ENCODE assay signal across 29 cellular contexts in genomic region chr5:26012078-26012477, GRCh38.
"Had no signal": no experiment of that assay in that cellular context is flagged by ENCODE, and none has a peak within 500 bp of the region (broad histone marks: within the 10 kb centered on the region; RNA-seq: fewer than 3 reads in every experiment).

No MANE protein-coding gene starts in this region.

- H3K27me3 ChIP-seq: brain microvascular endothelial cell, dorsolateral prefrontal cortex had no signal

- H3K36me3 ChIP-seq: brain microvascular endothelial cell had no signal

- H3K27ac ChIP-seq: brain microvascular endothelial cell, coronary artery, dorsolateral prefrontal cortex had no signal

- DNase-seq: activated CD4-positive, alpha-beta memory T cell treated with anti-CD3 and anti-CD28 coated beads, Interleukin-2, amount 10 ng/mL, durations not matched to agents 7 days and 5 days; activated CD4-positive, alpha-beta T cell treated with anti-CD3 and anti-CD28 coated beads for 4 hours; activated CD4-positive, alpha-beta T cell treated with anti-CD3 and anti-CD28 coated beads, Interleukin-2, amount 10 ng/mL, durations not matched to agents 7 days and 5 days; activated CD4-positive, alpha-beta T cell treated with anti-CD3 and anti-CD28 coated beads, Interleukin-2, amount 50 U/mL, for 4 hours; activated CD4-positive, CD25-positive, alpha-beta regulatory T cell; activated CD4-positive, CD25-positive, alpha-beta regulatory T cell treated with anti-CD3 and anti-CD28 coated beads, Interleukin-2, amount 50 U/mL, for 72 hours; activated CD8-positive, alpha-beta memory T cell treated with anti-CD3 and anti-CD28 coated beads, Interleukin-2, amount 50 U/mL, for 48 hours; activated gamma-delta T cell; activated naive CD4-positive, alpha-beta T cell; activated naive CD4-positive, alpha-beta T cell treated with anti-CD3 and anti-CD28 coated beads, Interleukin-2, amount 10 ng/mL, durations not matched to agents 7 days and 5 days; activated T-cell treated with anti-CD3 and anti-CD28 coated beads for 4 hours; activated T-cell treated with anti-CD3 and anti-CD28 coated beads, Interleukin-2, amount 50 U/mL, for 24 hours; activated T-cell treated with anti-CD3 and anti-CD28 coated beads, Interleukin-2, amount 50 U/mL, for 72 hours; amniotic stem cell; anterior cingulate cortex; brain microvascular endothelial cell; dorsolateral prefrontal cortex; effector memory CD4-positive, alpha-beta T cell; endodermal cell; foreskin fibroblast; head of caudate nucleus; T-helper 1 cell; T-helper 17 cell had no signal

- H3K36me3 Mint-ChIP-seq: activated naive CD4-positive, alpha-beta T cell treated with anti-CD3 and anti-CD28 coated beads, Interleukin-2, amount 10 ng/mL, durations not matched to agents 7 days and 5 days; activated naive CD4-positive, alpha-beta T cell treated with anti-CD3 and anti-CD28 coated beads, Interleukin-2, amount 50 U/mL, for 72 hours had no signal

- H3K27ac Mint-ChIP-seq: activated CD4-positive, alpha-beta memory T cell treated with anti-CD3 and anti-CD28 coated beads, Interleukin-2, amount 10 ng/mL, durations not matched to agents 7 days and 5 days; activated CD4-positive, alpha-beta T cell treated with anti-CD3 and anti-CD28 coated beads, Interleukin-2, amount 10 ng/mL, durations not matched to agents 7 days and 5 days; activated naive CD4-positive, alpha-beta T cell treated with anti-CD3 and anti-CD28 coated beads, Interleukin-2, amount 10 ng/mL, durations not matched to agents 7 days and 5 days; activated naive CD4-positive, alpha-beta T cell treated with anti-CD3 and anti-CD28 coated beads, Interleukin-2, amount 50 U/mL, for 72 hours; activated T-cell treated with anti-CD3 and anti-CD28 coated beads, Interleukin-2, amount 50 U/mL, for 24 hours; activated T-cell treated with anti-CD3 and anti-CD28 coated beads, Interleukin-2, amount 50 U/mL, for 72 hours; dendritic cell treated with granulocyte-macrophage colony-stimulating factor and Interleukin-4, amounts not matched to agents 40 ng/mL and 50 ng/mL, for 4 days; endodermal cell; T-helper 17 cell had no signal

- H3K27me3 Mint-ChIP-seq: activated CD4-positive, alpha-beta memory T cell treated with anti-CD3 and anti-CD28 coated beads, Interleukin-2, amount 10 ng/mL, durations not matched to agents 7 days and 5 days; activated CD4-positive, alpha-beta T cell treated with anti-CD3 and anti-CD28 coated beads, Interleukin-2, amount 10 ng/mL, durations not matched to agents 7 days and 5 days; activated naive CD4-positive, alpha-beta T cell treated with anti-CD3 and anti-CD28 coated beads, Interleukin-2, amount 10 ng/mL, durations not matched to agents 7 days and 5 days; activated T-cell treated with anti-CD3 and anti-CD28 coated beads, Interleukin-2, amount 50 U/mL, for 24 hours; central memory CD8-positive, alpha-beta T cell; dendritic cell treated with granulocyte-macrophage colony-stimulating factor and Interleukin-4, amounts not matched to agents 40 ng/mL and 50 ng/mL, for 4 days; T-helper 17 cell had no signal

- H3K9me3 Mint-ChIP-seq: dendritic cell treated with granulocyte-macrophage colony-stimulating factor and Interleukin-4, amounts not matched to agents 40 ng/mL and 50 ng/mL, for 4 days; endodermal cell had no signal

- H3K4me3 Mint-ChIP-seq: activated CD4-positive, alpha-beta memory T cell treated with anti-CD3 and anti-CD28 coated beads, Interleukin-2, amount 10 ng/mL, durations not matched to agents 7 days and 5 days; activated CD4-positive, alpha-beta T cell treated with anti-CD3 and anti-CD28 coated beads, Interleukin-2, amount 10 ng/mL, durations not matched to agents 7 days and 5 days; activated naive CD4-positive, alpha-beta T cell treated with anti-CD3 and anti-CD28 coated beads, Interleukin-2, amount 10 ng/mL, durations not matched to agents 7 days and 5 days; activated T-cell treated with anti-CD3 and anti-CD28 coated beads, Interleukin-2, amount 50 U/mL, for 24 hours; activated T-cell treated with anti-CD3 and anti-CD28 coated beads, Interleukin-2, amount 50 U/mL, for 72 hours; central memory CD8-positive, alpha-beta T cell; dendritic cell treated with granulocyte-macrophage colony-stimulating factor and Interleukin-4, amounts not matched to agents 40 ng/mL and 50 ng/mL, for 4 days; endodermal cell; T-helper 17 cell had no signal

- FAIRE-seq: astrocyte, bronchial epithelial cell had no signal

- H3K4me1 Mint-ChIP-seq: activated CD4-positive, alpha-beta memory T cell treated with anti-CD3 and anti-CD28 coated beads, Interleukin-2, amount 10 ng/mL, durations not matched to agents 7 days and 5 days; activated CD4-positive, alpha-beta T cell treated with anti-CD3 and anti-CD28 coated beads, Interleukin-2, amount 10 ng/mL, durations not matched to agents 7 days and 5 days; activated naive CD4-positive, alpha-beta T cell treated with anti-CD3 and anti-CD28 coated beads, Interleukin-2, amount 10 ng/mL, durations not matched to agents 7 days and 5 days; central memory CD8-positive, alpha-beta T cell; endodermal cell; T-helper 17 cell had no signal

- H3K4me3 ChIP-seq: coronary artery, dorsolateral prefrontal cortex had no signal
